ENCODE assay signal across 8 cellular contexts in the genomic region with DNA sequence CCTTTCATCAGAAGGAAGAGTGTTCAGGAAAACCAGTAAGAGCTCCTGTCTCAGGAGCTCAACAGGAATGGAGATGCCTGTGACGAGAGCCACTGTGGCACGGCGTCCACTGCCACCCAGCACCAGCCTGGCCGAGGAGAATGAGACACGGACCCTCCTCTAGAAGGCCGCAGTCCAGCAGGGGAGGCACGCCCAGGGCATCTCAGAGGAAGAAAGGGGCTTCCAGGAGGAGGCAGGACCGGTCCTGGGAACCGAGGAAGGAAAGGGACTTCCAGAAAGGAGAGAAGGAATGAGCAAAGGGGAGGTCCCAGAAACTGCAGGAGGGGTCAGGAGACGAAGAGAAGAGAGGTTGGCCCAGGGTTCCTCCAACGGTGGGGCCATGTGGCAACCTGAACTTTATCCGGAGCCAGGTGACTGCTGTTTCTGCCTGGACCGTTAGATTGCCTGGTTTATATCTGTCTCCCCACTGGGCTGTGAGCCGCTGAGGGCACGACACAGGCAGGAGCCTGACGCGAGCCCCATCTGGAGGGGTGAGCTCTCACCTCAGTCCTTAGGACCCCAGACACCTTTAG. TPM values are rescaled to one million over a fixed set of nuclear protein-coding genes. Genes with fewer than 3 reads are reported as not detected.
DNase-seq lines count a peak whose midpoint lies in the region; ATAC-seq and TF ChIP-seq lines count a peak whose summit lies in the region.

No MANE protein-coding gene starts in this region.

- no peaks in the 10 kb centered on the region for H3K9me3 ChIP-seq in fibroblast of lung (ENCODE audit: control insufficient read depth, insufficient read depth, low read depth, low read length)

- no peak for TF ChIP-seq CTCF in fibroblast of lung (conservative IDR thresholded peaks at IDR 0.05 in 1 of 2, IDR thresholded peaks at IDR 0.05 in 1 of 2; ENCODE audit: low read depth in 1 of 2, low read length in 2 of 2)

- H3K36me3 ChIP-seq in fibroblast of lung (ENCODE audit: control insufficient read depth, insufficient read depth, low read length) = no peaks in the 10 kb centered on the region

- no peak overlapping the region for H3K9ac ChIP-seq in fibroblast of lung (ENCODE audit: insufficient read depth, low read length)

- H3K4me1 ChIP-seq in fibroblast of lung (ENCODE audit: control insufficient read depth, extremely low read depth, insufficient read depth, low read length) = peaks cover 6% of the 10 kb centered on the region

- peak; percentile 25 for DNase-seq in GM03348 (ENCODE audit: low spot score)
- DNase-seq in HEK293T (ENCODE audit: extremely low spot score) = peak; percentile 48
- DNase-seq in fibroblast of lung (ENCODE audit: low read depth in 2 of 2) = no peak
- no peak for DNase-seq in MV-4-11 (lab: John Stamatoyannopoulos, UW)
- DNase-seq in NCI-H2196 treated with DMSO at 0.1 percent for 48 hours (lab: John Stamatoyannopoulos, UW; ENCODE audit: unreplicated experiment) = no peak
- no peak for DNase-seq in NCI-H1092 (lab: John Stamatoyannopoulos, UW)

- peaks cover 2% of the 10 kb centered on the region for H3K27me3 ChIP-seq in fibroblast of lung (ENCODE audit: control insufficient read depth, insufficient read depth, low read length)

- CTCF ChIA-PET in HEK293T (lab: Yijun Ruan, JAX) = no interaction called here

- no peaks in the 10 kb centered on the region for H3K79me2 ChIP-seq in fibroblast of lung (ENCODE audit: control insufficient read depth, insufficient read depth, low read length)

- H4K20me1 ChIP-seq in fibroblast of lung (ENCODE audit: control insufficient read depth, extremely low read depth, insufficient read depth, low read length) = no peaks in the 10 kb centered on the region

- peak overlapping the region; percentile 4 for H2AFZ ChIP-seq in fibroblast of lung (ENCODE audit: low read length)

- POLR2A ChIA-PET in HEK293T (lab: Yijun Ruan, JAX) = interaction anchor here (1.0 kb wide), 1 partner anchor 27 kb away, joined by 3 read pairs; a partner anchor contains a TSS

- H3K4me3 ChIP-seq in fibroblast of lung (replicated peaks in 1 of 4; ENCODE audit: control extremely low read depth in 1 of 4, insufficient read depth in 1 of 4, low read depth in 3 of 4, low read length in 4 of 4) = peak overlapping the region in 2 of 4 experiments; percentile 39 to 75
- H3K4me3 ChIP-seq in skin epidermis = peak overlapping the region in 5 of 7 experiments; percentile 18 to 48 (median 37)

- no peak overlapping the region for H3K27ac ChIP-seq in fibroblast of lung (ENCODE audit: insufficient read depth, low read length)
- peak overlapping the region in 5 of 21 experiments; percentile 53 to 80 (median 63) for H3K27ac ChIP-seq in skin epidermis

- H3K4me2 ChIP-seq in fibroblast of lung (ENCODE audit: extremely low read depth, insufficient read depth, low read length) = peak overlapping the region; percentile 34

- peak; percentile 76 for ATAC-seq in SK-N-SH treated with all-trans-retinoic acid at 6 μM for 48 hours

TF ChIP-seq in HEK293T, 16 proteins besides CTCF, POLR2A, EP300 and RAD21:
- TF ChIP-seq CTBP1 (IDR thresholded peaks at IDR 0.05; ENCODE audit: borderline replicate concordance) (no peak), TARDBP (IDR thresholded peaks at IDR 0.05) (no peak), ELF4 (IDR thresholded peaks at IDR 0.05) (no peak), L3MBTL2 (conservative IDR thresholded peaks at IDR 0.05) (no peak), FOXK2 (IDR thresholded peaks at IDR 0.05) (no peak), HDGF (IDR thresholded peaks at IDR 0.05; ENCODE audit: borderline replicate concordance) (no peak), ZNF384 (IDR thresholded peaks at IDR 0.05) (no peak), FOXM1 (IDR thresholded peaks at IDR 0.05; ENCODE audit: borderline replicate concordance) (no peak), SUZ12 (IDR thresholded peaks at IDR 0.05) (no peak), FOXA1 (IDR thresholded peaks at IDR 0.05) (no peak), LEF1 (IDR thresholded peaks at IDR 0.05; ENCODE audit: borderline replicate concordance) (no peak), NFRKB (IDR thresholded peaks at IDR 0.05) (no peak), SP1 (IDR thresholded peaks at IDR 0.05) (no peak), ARNT (IDR thresholded peaks at IDR 0.05) (no peak)
- TF ChIP-seq, protein P1, sequence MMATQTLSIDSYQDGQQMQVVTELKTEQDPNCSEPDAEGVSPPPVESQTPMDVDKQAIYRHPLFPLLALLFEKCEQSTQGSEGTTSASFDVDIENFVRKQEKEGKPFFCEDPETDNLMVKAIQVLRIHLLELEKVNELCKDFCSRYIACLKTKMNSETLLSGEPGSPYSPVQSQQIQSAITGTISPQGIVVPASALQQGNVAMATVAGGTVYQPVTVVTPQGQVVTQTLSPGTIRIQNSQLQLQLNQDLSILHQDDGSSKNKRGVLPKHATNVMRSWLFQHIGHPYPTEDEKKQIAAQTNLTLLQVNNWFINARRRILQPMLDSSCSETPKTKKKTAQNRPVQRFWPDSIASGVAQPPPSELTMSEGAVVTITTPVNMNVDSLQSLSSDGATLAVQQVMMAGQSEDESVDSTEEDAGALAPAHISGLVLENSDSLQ (IDR thresholded peaks at IDR 0.05) = no peak

TF ChIP-seq in SK-N-SH treated with all-trans-retinoic acid at 6 μM for 48 hours, 23 proteins besides CTCF, POLR2A, EP300 and RAD21:
- TF ChIP-seq ZNF8 (CRISPR knock-in tag; IDR thresholded peaks at IDR 0.05) (no peak), ZNF70 (CRISPR knock-in tag; IDR thresholded peaks at IDR 0.05) (no peak), ZNF565 (CRISPR knock-in tag; conservative IDR thresholded peaks at IDR 0.05; ENCODE audit: low read depth) (no peak), ISL1 (CRISPR knock-in tag; IDR thresholded peaks at IDR 0.05) (no peak), SNAI2 (CRISPR knock-in tag; IDR thresholded peaks at IDR 0.05) (no peak)

RNA-seq across cellular contexts. Expression of a gene that starts 26.8 kb away (rescaled TPM):
- 1.8 and 2.3 TPM in 2 replicates for total RNA-seq in fibroblast of lung
- polyA plus RNA-seq in fibroblast of lung = 1.5 TPM in 2 replicates
- polyA plus RNA-seq in fibroblast of lung (2012) = 1.3 and 1.9 TPM in 2 replicates
- polyA minus RNA-seq in fibroblast of lung (ENCODE audit: low replicate concordance) = not detected in 2 replicates

Comparison
In these comparisons a context has a peak if more than half of its experiments do, and no peak if none do; other contexts are left out.
1. DNase-seq: peak in GM03348 (single experiment) and HEK293T (single experiment); none in fibroblast of lung (0 of 2), MV-4-11 (single experiment), NCI-H2196 treated with DMSO at 0.1 percent for 48 hours (single experiment) and NCI-H1092 (single experiment).